Comparison of ENCODE assay signal across 1 cellular context in genomic region chr16:66523861-66524354, GRCh38.
TF ChIP-seq lines count a peak whose summit lies in the region.

No MANE protein-coding gene starts in this region.

TF ChIP-seq in SK-N-SH, 30 proteins besides CTCF, POLR2A, EP300 and RAD21 (continued from another document):
- TF ChIP-seq USF2 (IDR thresholded peaks at IDR 0.05; ENCODE audit: borderline replicate concordance, low read depth, low read length) (no peak), USF1 (IDR thresholded peaks at IDR 0.05; ENCODE audit: borderline replicate concordance, low read depth) (no peak), REST (IDR thresholded peaks at IDR 0.05; ENCODE audit: low read depth, low read length) (no peak), MXI1 (IDR thresholded peaks at IDR 0.05; ENCODE audit: low read depth, low read length) (no peak), FOXM1 (IDR thresholded peaks at IDR 0.05; ENCODE audit: low read depth) (no peak), EZH2phosphoT487 (IDR thresholded peaks at IDR 0.05; ENCODE audit: borderline replicate concordance, low read depth) (no peak), FOSL2 (IDR thresholded peaks at IDR 0.05; ENCODE audit: borderline replicate concordance, low read depth) (no peak)
